ENCODE assay signal across 1 cellular context in the genomic region with DNA sequence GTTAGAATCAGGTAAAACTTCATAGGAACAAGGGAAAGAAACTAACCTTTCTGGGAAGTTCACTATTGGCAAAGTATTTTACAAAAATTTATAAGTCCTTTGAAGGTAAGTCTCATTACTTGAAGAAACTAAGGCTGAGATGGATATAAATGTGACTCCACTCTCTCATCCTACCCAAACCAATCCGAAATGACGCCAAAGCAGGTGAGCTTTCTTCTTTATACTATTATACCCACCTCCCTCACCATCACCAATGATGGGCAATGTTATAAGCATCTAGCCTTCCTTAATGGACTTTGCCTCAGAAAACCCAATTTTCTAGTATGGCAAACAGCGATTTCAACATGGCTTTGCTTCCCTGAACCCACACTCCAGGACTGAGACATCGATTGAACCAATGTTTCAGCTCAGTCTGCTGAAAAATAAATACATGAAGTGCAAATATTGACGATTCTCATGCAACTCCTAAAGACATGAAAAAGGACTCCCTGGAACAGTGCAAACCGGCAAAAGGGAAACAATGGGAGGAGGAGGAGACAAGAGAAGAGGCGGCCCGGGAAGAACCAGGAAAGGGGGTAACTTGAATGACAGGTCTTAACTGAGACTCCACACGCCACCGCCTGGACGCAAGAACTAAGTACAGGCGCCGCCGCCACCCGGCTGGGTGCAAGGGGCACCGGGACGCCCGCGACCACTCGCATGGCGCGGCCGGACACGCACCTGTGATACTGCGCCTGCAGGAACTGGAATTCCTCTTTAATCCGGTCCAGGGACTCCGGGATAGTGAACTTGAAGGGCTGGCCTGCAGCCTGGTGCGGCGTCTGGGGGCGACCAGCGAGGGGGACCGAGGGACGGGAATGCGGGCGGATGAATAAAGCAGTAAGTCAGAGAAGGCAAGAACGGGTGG.
A peak's percentile ranks its signal among the peaks of the same experiment; 100 is the strongest.
TF ChIP-seq lines count a peak whose summit lies in the region.

No MANE protein-coding gene starts in this region.

TF ChIP-seq in HepG2, 621 proteins besides CTCF, POLR2A, EP300 and RAD21 (continued from another document and continues in another):
- TF ChIP-seq, protein P1, sequence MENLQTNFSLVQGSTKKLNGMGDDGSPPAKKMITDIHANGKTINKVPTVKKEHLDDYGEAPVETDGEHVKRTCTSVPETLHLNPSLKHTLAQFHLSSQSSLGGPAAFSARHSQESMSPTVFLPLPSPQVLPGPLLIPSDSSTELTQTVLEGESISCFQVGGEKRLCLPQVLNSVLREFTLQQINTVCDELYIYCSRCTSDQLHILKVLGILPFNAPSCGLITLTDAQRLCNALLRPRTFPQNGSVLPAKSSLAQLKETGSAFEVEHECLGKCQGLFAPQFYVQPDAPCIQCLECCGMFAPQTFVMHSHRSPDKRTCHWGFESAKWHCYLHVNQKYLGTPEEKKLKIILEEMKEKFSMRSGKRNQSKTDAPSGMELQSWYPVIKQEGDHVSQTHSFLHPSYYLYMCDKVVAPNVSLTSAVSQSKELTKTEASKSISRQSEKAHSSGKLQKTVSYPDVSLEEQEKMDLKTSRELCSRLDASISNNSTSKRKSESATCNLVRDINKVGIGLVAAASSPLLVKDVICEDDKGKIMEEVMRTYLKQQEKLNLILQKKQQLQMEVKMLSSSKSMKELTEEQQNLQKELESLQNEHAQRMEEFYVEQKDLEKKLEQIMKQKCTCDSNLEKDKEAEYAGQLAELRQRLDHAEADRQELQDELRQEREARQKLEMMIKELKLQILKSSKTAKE (CRISPR knock-in tag; IDR thresholded peaks at IDR 0.05; ENCODE audit: borderline replicate concordance) = peak; percentile 98
- TF ChIP-seq, protein P2, sequence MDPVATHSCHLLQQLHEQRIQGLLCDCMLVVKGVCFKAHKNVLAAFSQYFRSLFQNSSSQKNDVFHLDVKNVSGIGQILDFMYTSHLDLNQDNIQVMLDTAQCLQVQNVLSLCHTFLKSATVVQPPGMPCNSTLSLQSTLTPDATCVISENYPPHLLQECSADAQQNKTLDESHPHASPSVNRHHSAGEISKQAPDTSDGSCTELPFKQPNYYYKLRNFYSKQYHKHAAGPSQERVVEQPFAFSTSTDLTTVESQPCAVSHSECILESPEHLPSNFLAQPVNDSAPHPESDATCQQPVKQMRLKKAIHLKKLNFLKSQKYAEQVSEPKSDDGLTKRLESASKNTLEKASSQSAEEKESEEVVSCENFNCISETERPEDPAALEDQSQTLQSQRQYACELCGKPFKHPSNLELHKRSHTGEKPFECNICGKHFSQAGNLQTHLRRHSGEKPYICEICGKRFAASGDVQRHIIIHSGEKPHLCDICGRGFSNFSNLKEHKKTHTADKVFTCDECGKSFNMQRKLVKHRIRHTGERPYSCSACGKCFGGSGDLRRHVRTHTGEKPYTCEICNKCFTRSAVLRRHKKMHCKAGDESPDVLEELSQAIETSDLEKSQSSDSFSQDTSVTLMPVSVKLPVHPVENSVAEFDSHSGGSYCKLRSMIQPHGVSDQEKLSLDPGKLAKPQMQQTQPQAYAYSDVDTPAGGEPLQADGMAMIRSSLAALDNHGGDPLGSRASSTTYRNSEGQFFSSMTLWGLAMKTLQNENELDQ (CRISPR knock-in tag; IDR thresholded peaks at IDR 0.05; ENCODE audit: borderline replicate concordance) = no peak
- no peak; the same call in 1 of the 2 replicates for TF ChIP-seq ZNF749 (CRISPR knock-in tag; IDR thresholded peaks at IDR 0.05; ENCODE audit: borderline replicate concordance)
- TF ChIP-seq, protein P3, sequence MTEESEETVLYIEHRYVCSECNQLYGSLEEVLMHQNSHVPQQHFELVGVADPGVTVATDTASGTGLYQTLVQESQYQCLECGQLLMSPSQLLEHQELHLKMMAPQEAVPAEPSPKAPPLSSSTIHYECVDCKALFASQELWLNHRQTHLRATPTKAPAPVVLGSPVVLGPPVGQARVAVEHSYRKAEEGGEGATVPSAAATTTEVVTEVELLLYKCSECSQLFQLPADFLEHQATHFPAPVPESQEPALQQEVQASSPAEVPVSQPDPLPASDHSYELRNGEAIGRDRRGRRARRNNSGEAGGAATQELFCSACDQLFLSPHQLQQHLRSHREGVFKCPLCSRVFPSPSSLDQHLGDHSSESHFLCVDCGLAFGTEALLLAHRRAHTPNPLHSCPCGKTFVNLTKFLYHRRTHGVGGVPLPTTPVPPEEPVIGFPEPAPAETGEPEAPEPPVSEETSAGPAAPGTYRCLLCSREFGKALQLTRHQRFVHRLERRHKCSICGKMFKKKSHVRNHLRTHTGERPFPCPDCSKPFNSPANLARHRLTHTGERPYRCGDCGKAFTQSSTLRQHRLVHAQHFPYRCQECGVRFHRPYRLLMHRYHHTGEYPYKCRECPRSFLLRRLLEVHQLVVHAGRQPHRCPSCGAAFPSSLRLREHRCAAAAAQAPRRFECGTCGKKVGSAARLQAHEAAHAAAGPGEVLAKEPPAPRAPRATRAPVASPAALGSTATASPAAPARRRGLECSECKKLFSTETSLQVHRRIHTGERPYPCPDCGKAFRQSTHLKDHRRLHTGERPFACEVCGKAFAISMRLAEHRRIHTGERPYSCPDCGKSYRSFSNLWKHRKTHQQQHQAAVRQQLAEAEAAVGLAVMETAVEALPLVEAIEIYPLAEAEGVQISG (CRISPR knock-in tag; IDR thresholded peaks at IDR 0.05) = peak; percentile 61
- peak; percentile 95 for TF ChIP-seq FOXJ3 (CRISPR knock-in tag; IDR thresholded peaks at IDR 0.05; ENCODE audit: borderline replicate concordance)
- no peak for TF ChIP-seq ZNF563 (CRISPR knock-in tag; IDR thresholded peaks at IDR 0.05)
- TF ChIP-seq TP53 (CRISPR knock-in tag; conservative IDR thresholded peaks at IDR 0.05) = no peak
- peak; percentile 13; the same call in 1 of the 2 replicates for TF ChIP-seq NFKB2 (CRISPR knock-in tag; IDR thresholded peaks at IDR 0.05; ENCODE audit: borderline replicate concordance)
- no peak for TF ChIP-seq ZNF354B (CRISPR knock-in tag; IDR thresholded peaks at IDR 0.05)
- peak; percentile 33; the same call in 1 of the 2 replicates for TF ChIP-seq KDM5A (IDR thresholded peaks at IDR 0.05; ENCODE audit: borderline replicate concordance, low read length)
- TF ChIP-seq JARID2 (CRISPR knock-in tag; IDR thresholded peaks at IDR 0.05; ENCODE audit: insufficient replicate concordance) = no peak
- TF ChIP-seq, protein P4, sequence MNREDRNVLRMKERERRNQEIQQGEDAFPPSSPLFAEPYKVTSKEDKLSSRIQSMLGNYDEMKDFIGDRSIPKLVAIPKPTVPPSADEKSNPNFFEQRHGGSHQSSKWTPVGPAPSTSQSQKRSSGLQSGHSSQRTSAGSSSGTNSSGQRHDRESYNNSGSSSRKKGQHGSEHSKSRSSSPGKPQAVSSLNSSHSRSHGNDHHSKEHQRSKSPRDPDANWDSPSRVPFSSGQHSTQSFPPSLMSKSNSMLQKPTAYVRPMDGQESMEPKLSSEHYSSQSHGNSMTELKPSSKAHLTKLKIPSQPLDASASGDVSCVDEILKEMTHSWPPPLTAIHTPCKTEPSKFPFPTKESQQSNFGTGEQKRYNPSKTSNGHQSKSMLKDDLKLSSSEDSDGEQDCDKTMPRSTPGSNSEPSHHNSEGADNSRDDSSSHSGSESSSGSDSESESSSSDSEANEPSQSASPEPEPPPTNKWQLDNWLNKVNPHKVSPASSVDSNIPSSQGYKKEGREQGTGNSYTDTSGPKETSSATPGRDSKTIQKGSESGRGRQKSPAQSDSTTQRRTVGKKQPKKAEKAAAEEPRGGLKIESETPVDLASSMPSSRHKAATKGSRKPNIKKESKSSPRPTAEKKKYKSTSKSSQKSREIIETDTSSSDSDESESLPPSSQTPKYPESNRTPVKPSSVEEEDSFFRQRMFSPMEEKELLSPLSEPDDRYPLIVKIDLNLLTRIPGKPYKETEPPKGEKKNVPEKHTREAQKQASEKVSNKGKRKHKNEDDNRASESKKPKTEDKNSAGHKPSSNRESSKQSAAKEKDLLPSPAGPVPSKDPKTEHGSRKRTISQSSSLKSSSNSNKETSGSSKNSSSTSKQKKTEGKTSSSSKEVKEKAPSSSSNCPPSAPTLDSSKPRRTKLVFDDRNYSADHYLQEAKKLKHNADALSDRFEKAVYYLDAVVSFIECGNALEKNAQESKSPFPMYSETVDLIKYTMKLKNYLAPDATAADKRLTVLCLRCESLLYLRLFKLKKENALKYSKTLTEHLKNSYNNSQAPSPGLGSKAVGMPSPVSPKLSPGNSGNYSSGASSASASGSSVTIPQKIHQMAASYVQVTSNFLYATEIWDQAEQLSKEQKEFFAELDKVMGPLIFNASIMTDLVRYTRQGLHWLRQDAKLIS (CRISPR knock-in tag; IDR thresholded peaks at IDR 0.05) = peak; percentile 44; the same call in 1 of the 2 replicates
- TF ChIP-seq TOE1 (CRISPR knock-in tag; IDR thresholded peaks at IDR 0.05) = 0 out of 2 replicates have a peak, but pooled peaks have one; percentile 63
- TF ChIP-seq EEA1 (CRISPR knock-in tag; IDR thresholded peaks at IDR 0.05; ENCODE audit: borderline replicate concordance) = no peak
- TF ChIP-seq, protein P5, sequence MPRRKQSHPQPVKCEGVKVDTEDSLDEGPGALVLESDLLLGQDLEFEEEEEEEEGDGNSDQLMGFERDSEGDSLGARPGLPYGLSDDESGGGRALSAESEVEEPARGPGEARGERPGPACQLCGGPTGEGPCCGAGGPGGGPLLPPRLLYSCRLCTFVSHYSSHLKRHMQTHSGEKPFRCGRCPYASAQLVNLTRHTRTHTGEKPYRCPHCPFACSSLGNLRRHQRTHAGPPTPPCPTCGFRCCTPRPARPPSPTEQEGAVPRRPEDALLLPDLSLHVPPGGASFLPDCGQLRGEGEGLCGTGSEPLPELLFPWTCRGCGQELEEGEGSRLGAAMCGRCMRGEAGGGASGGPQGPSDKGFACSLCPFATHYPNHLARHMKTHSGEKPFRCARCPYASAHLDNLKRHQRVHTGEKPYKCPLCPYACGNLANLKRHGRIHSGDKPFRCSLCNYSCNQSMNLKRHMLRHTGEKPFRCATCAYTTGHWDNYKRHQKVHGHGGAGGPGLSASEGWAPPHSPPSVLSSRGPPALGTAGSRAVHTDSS (CRISPR knock-in tag; conservative IDR thresholded peaks at IDR 0.05) = no peak
- no peak for TF ChIP-seq ZNF839 (CRISPR knock-in tag; IDR thresholded peaks at IDR 0.05; ENCODE audit: borderline replicate concordance)
- no peak; the same call in 1 of the 2 replicates for TF ChIP-seq MXD4 (CRISPR knock-in tag; IDR thresholded peaks at IDR 0.05)
- TF ChIP-seq ZNF724P (CRISPR knock-in tag; IDR thresholded peaks at IDR 0.05; ENCODE audit: borderline replicate concordance) = no peak
- no peak for TF ChIP-seq NFE2L2 (IDR thresholded peaks at IDR 0.05; ENCODE audit: low read length)
- no peak for TF ChIP-seq ZNF660 (CRISPR knock-in tag; IDR thresholded peaks at IDR 0.05; ENCODE audit: borderline replicate concordance, low read depth)
- peak; percentile 98 for TF ChIP-seq HNF4A (CRISPR knock-in tag; IDR thresholded peaks at IDR 0.05)
- TF ChIP-seq, protein P6, sequence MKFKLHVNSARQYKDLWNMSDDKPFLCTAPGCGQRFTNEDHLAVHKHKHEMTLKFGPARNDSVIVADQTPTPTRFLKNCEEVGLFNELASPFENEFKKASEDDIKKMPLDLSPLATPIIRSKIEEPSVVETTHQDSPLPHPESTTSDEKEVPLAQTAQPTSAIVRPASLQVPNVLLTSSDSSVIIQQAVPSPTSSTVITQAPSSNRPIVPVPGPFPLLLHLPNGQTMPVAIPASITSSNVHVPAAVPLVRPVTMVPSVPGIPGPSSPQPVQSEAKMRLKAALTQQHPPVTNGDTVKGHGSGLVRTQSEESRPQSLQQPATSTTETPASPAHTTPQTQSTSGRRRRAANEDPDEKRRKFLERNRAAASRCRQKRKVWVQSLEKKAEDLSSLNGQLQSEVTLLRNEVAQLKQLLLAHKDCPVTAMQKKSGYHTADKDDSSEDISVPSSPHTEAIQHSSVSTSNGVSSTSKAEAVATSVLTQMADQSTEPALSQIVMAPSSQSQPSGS (CRISPR knock-in tag; IDR thresholded peaks at IDR 0.05) = peak; percentile 97
- TF ChIP-seq KLF15 (CRISPR knock-in tag; IDR thresholded peaks at IDR 0.05; ENCODE audit: borderline replicate concordance) = no peak
- TF ChIP-seq, protein P7, sequence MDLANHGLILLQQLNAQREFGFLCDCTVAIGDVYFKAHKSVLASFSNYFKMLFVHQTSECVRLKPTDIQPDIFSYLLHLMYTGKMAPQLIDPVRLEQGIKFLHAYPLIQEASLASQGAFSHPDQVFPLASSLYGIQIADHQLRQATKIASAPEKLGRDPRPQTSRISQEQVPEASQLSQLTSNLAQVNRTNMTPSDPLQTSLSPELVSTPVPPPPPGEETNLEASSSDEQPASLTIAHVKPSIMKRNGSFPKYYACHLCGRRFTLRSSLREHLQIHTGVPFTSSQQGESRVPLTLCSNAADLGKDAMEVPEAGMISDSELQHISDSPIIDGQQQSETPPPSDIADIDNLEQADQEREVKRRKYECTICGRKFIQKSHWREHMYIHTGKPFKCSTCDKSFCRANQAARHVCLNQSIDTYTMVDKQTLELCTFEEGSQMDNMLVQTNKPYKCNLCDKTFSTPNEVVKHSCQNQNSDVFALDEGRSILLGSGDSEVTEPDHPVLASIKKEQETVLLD (CRISPR knock-in tag; IDR thresholded peaks at IDR 0.05; ENCODE audit: low read depth) = no peak
- no peak for TF ChIP-seq REXO4 (CRISPR knock-in tag; IDR thresholded peaks at IDR 0.05; ENCODE audit: borderline replicate concordance)
- TF ChIP-seq, protein P8, sequence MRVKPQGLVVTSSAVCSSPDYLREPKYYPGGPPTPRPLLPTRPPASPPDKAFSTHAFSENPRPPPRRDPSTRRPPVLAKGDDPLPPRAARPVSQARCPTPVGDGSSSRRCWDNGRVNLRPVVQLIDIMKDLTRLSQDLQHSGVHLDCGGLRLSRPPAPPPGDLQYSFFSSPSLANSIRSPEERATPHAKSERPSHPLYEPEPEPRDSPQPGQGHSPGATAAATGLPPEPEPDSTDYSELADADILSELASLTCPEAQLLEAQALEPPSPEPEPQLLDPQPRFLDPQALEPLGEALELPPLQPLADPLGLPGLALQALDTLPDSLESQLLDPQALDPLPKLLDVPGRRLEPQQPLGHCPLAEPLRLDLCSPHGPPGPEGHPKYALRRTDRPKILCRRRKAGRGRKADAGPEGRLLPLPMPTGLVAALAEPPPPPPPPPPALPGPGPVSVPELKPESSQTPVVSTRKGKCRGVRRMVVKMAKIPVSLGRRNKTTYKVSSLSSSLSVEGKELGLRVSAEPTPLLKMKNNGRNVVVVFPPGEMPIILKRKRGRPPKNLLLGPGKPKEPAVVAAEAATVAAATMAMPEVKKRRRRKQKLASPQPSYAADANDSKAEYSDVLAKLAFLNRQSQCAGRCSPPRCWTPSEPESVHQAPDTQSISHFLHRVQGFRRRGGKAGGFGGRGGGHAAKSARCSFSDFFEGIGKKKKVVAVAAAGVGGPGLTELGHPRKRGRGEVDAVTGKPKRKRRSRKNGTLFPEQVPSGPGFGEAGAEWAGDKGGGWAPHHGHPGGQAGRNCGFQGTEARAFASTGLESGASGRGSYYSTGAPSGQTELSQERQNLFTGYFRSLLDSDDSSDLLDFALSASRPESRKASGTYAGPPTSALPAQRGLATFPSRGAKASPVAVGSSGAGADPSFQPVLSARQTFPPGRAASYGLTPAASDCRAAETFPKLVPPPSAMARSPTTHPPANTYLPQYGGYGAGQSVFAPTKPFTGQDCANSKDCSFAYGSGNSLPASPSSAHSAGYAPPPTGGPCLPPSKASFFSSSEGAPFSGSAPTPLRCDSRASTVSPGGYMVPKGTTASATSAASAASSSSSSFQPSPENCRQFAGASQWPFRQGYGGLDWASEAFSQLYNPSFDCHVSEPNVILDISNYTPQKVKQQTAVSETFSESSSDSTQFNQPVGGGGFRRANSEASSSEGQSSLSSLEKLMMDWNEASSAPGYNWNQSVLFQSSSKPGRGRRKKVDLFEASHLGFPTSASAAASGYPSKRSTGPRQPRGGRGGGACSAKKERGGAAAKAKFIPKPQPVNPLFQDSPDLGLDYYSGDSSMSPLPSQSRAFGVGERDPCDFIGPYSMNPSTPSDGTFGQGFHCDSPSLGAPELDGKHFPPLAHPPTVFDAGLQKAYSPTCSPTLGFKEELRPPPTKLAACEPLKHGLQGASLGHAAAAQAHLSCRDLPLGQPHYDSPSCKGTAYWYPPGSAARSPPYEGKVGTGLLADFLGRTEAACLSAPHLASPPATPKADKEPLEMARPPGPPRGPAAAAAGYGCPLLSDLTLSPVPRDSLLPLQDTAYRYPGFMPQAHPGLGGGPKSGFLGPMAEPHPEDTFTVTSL (CRISPR knock-in tag; IDR thresholded peaks at IDR 0.05; ENCODE audit: borderline replicate concordance) = peak; percentile 98
- peak; percentile 85 for TF ChIP-seq MED8 (CRISPR knock-in tag; IDR thresholded peaks at IDR 0.05; ENCODE audit: insufficient replicate concordance)
